ENCODE assay signal across 20 cellular contexts in genomic region chr1:6858586-6858985, GRCh38.
"Had no signal": no experiment of that assay in that cellular context is flagged by ENCODE, and none has a peak within 500 bp of the region (broad histone marks: within the 10 kb centered on the region; RNA-seq: fewer than 3 reads in every experiment).

No MANE protein-coding gene starts in this region.

- DNase-seq: activated CD4-positive, alpha-beta T cell treated with anti-CD3 and anti-CD28 coated beads, Interleukin-2, amount 50 U/mL, for 1 hour; activated CD4-positive, CD25-positive, alpha-beta regulatory T cell treated with anti-CD3 and anti-CD28 coated beads, Interleukin-2, amount 50 U/mL, for 72 hours; activated T-cell treated with anti-CD3 and anti-CD28 coated beads, Interleukin-2, amount 50 U/mL, for 1 hour; adrenal gland; foreskin keratinocyte; kidney glomerular epithelial cell; naive thymus-derived CD8-positive, alpha-beta T cell; retina; sigmoid colon; stimulated activated CD4-positive, alpha-beta T cell treated with anti-CD3 and anti-CD28 coated beads, Interleukin-4, amount 100 ng/mL, for 24 hours; stimulated activated naive CD4-positive, alpha-beta T cell treated with Interleukin-2 at 50 U/mL for 16 hours; T-cell; WERI-Rb-1 had no signal

- H3K9me3 ChIP-seq: adrenal gland, ascending aorta, left lung, sigmoid colon, thoracic aorta had no signal

- H3K4me1 ChIP-seq: neural progenitor cell had no signal

- H2AFZ ChIP-seq: neural progenitor cell had no signal

- H3K4me2 ChIP-seq: neural progenitor cell had no signal

- H3K4me3 ChIP-seq: adrenal gland, ascending aorta, left lung, lung, neural progenitor cell, sigmoid colon, thoracic aorta had no signal

- ATAC-seq: activated naive CD4-positive, alpha-beta T cell treated with anti-CD3 and anti-CD28 coated beads, Interleukin-2, amount 50 U/mL, for 72 hours; activated T-helper 17 cell treated with anti-CD3 and anti-CD28 coated beads, Interleukin-2, amount 50 U/mL, for 72 hours; foreskin keratinocyte; naive thymus-derived CD8-positive, alpha-beta T cell; T-cell had no signal

- H3K27ac ChIP-seq: foreskin keratinocyte, left lung, neural progenitor cell, WERI-Rb-1 had no signal

- H3K9ac ChIP-seq: neural progenitor cell had no signal

- H3K36me3 ChIP-seq: adrenal gland, sigmoid colon, thoracic aorta had no signal

- H3K27me3 ChIP-seq: adrenal gland, ascending aorta, foreskin keratinocyte, left lung, neural progenitor cell, sigmoid colon had no signal
